ENCODE assay signal across 8 cellular contexts in genomic region chr17:80254396-80255241, GRCh38. TPM values are rescaled to one million over a fixed set of nuclear protein-coding genes. Genes with fewer than 3 reads are reported as not detected.
DNase-seq lines count a peak whose midpoint lies in the region; ATAC-seq, FAIRE-seq and TF ChIP-seq lines count a peak whose summit lies in the region.

No MANE protein-coding gene starts in this region.

- ATAC-seq in HG03066 (IDR thresholded peaks at IDR 0.05; ENCODE audit: low read depth, unreplicated experiment), result peak; percentile 58

- H3K9me2 ChIP-seq in hepatocyte (replicated peaks; ENCODE audit: insufficient read depth), result no peaks in the 10 kb centered on the region

- H3K9me3 Mint-ChIP-seq in glutamatergic neuron (ENCODE audit: unreplicated experiment), result peaks cover 19% of the 10 kb centered on the region

- no peak overlapping the region for H3K4me3 Mint-ChIP-seq in glutamatergic neuron (ENCODE audit: unreplicated experiment)

- no peaks in the 10 kb centered on the region for H3K9me3 ChIP-seq in hepatocyte (ENCODE audit: low read depth)

- peaks cover 18% of the 10 kb centered on the region for H3K4me1 Mint-ChIP-seq in glutamatergic neuron (ENCODE audit: low read depth, unreplicated experiment)

- TF ChIP-seq CTCF in hepatocyte (IDR thresholded peaks at IDR 0.05; ENCODE audit: poor library complexity) (no peak), glutamatergic neuron (IDR thresholded peaks at IDR 0.05; ENCODE audit: partially characterized antibody, unreplicated experiment) (no peak)

- no peaks in the 10 kb centered on the region for H3K27me3 ChIP-seq in hepatocyte

- H3K4me3 ChIP-seq in hepatocyte, result no peak overlapping the region

- FAIRE-seq in GM12892 (lab: Jason Lieb, UNC), result peak; percentile 87

- H3K27ac ChIP-seq in hepatocyte, result peak overlapping the region; percentile 81

- WGBS in hepatocyte (ENCODE audit: low lambda C conversion rate, missing lambda C conversion rate), result 67% methylated on average over 13 of the region's 13 CpGs

- no peak overlapping the region for H2AFZ ChIP-seq in hepatocyte

- no peak overlapping the region for H3K4me2 ChIP-seq in hepatocyte

- H3K79me2 ChIP-seq in hepatocyte, result no peaks in the 10 kb centered on the region

- H3K36me3 ChIP-seq in hepatocyte (replicated peaks; ENCODE audit: insufficient read depth, low read depth), result no peaks in the 10 kb centered on the region

- H3K27ac Mint-ChIP-seq in glutamatergic neuron (ENCODE audit: unreplicated experiment), result no peak overlapping the region

- 0 out of 2 replicates have a peak, but pooled peaks have one; percentile 26 for TF ChIP-seq POLR2A in GM12892 (IDR thresholded peaks at IDR 0.05; ENCODE audit: low read depth, low read length)

- DNase-seq in GM12892 (ENCODE audit: insufficient read length) (no peak), hepatocyte (ENCODE audit: low spot score) (peak; percentile 78), glutamatergic neuron (no peak), DMS114 treated with DMSO at 0.1 percent for 48 hours (lab: John Stamatoyannopoulos, UW; ENCODE audit: unreplicated experiment) (no peak)
- peak; percentile 86 for DNase-seq in activated effector memory CD4-positive, alpha-beta T cell treated with anti-CD3 and anti-CD28 coated beads, Interleukin-2, amount 50 U/mL, for 16 hours
- peak; percentile 31 to 77 for DNase-seq in stimulated activated CD4-positive, alpha-beta T cell treated with anti-CD3 and anti-CD28 coated beads, Interleukin-4, amount 100 ng/mL, for 4 hours

- H3K36me3 Mint-ChIP-seq in glutamatergic neuron (ENCODE audit: unreplicated experiment), result no peaks in the 10 kb centered on the region

- no peaks in the 10 kb centered on the region for H4K20me1 ChIP-seq in hepatocyte (ENCODE audit: insufficient read depth, poor library complexity, severe bottlenecking)

- no peaks in the 10 kb centered on the region for H3K27me3 Mint-ChIP-seq in glutamatergic neuron (ENCODE audit: unreplicated experiment)

- H3K4me1 ChIP-seq in hepatocyte (ENCODE audit: insufficient read depth), result peaks cover 13% of the 10 kb centered on the region

TF ChIP-seq in PFSK-1, 5 proteins besides CTCF, POLR2A, EP300 and RAD21:
- no peak for TF ChIP-seq POLR2AphosphoS5 (IDR thresholded peaks at IDR 0.05; ENCODE audit: low read depth, low read length)
- peak; percentile 58; the same call in 1 of the 2 replicates for TF ChIP-seq SIN3A (IDR thresholded peaks at IDR 0.05; ENCODE audit: borderline replicate concordance, insufficient read depth, low read length)

RNA-seq across cellular contexts. Expression of gene RNF213, which starts 6.0 kb away (rescaled TPM):
- polyA plus RNA-seq in GM12892 (2012; ENCODE audit: missing spikeins), result 98.6 TPM
- 86.0 TPM for polyA plus RNA-seq in PFSK-1 (2012; ENCODE audit: insufficient read length, low read depth)
- total RNA-seq in hepatocyte, result 53.1 and 57.4 TPM in 2 replicates
- 21.1 and 32.6 TPM in 2 replicates for polyA plus RNA-seq in hepatocyte
- 34.7 TPM for total RNA-seq in glutamatergic neuron (ENCODE audit: unreplicated experiment)

RNA-seq across cellular contexts. Expression of gene SLC26A11, which starts 34.4 kb away (rescaled TPM):
- polyA plus RNA-seq in GM12892 (2012; ENCODE audit: missing spikeins), result 2.0 TPM
- polyA plus RNA-seq in PFSK-1 (2012; ENCODE audit: insufficient read length, low read depth), result 44.0 TPM
- 17.5 and 18.8 TPM in 2 replicates for total RNA-seq in hepatocyte
- 24.9 and 40.4 TPM in 2 replicates for polyA plus RNA-seq in hepatocyte
- 15.9 TPM for total RNA-seq in glutamatergic neuron (ENCODE audit: unreplicated experiment)

RNA-seq across cellular contexts. Expression of gene SGSH, which starts 34.5 kb away (rescaled TPM):
- 9.6 TPM for polyA plus RNA-seq in GM12892 (2012; ENCODE audit: missing spikeins)
- 70.6 TPM for polyA plus RNA-seq in PFSK-1 (2012; ENCODE audit: insufficient read length, low read depth)
- total RNA-seq in hepatocyte, result 16.0 and 23.7 TPM in 2 replicates
- polyA plus RNA-seq in hepatocyte, result 59.6 and 71.5 TPM in 2 replicates
- 17.3 TPM for total RNA-seq in glutamatergic neuron (ENCODE audit: unreplicated experiment)

Comparison
In these comparisons a context has a peak if more than half of its experiments do, and no peak if none do; other contexts are left out.
1. DNase-seq: peak in activated effector memory CD4-positive, alpha-beta T cell treated with anti-CD3 and anti-CD28 coated beads, Interleukin-2, amount 50 U/mL, for 16 hours (single experiment), hepatocyte (single experiment) and stimulated activated CD4-positive, alpha-beta T cell treated with anti-CD3 and anti-CD28 coated beads, Interleukin-4, amount 100 ng/mL, for 4 hours (2 of 2); none in GM12892 (single experiment), glutamatergic neuron (single experiment) and DMS114 treated with DMSO at 0.1 percent for 48 hours (single experiment).